ENCODE assay signal across 25 cellular contexts in the genomic region with DNA sequence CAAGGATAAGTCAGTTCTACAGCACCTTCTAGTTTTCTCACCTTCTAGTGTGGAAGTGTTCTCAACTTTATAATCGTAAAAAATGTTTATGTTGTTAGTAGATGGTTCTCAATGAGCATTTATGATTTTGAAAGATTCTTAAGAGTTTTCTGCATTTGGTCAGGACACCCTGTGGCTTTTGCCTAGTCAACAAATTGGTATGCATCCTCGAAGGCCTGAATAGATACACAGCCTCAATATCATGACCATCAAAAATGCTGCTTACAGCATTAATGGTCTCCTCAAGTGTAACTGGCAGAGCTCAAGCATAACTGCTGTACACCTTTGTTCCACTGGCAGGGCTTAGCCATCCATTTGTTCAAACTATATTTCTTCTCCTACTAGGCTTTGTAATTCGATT.
DNase-seq lines count a peak whose midpoint lies in the region; ATAC-seq and TF ChIP-seq lines count a peak whose summit lies in the region.
"Had no signal": no experiment of that assay in that cellular context is flagged by ENCODE, and none has a peak within 500 bp of the region (broad histone marks: within the 10 kb centered on the region; RNA-seq: fewer than 3 reads in every experiment).

No MANE protein-coding gene starts in this region.

- H3K4me3 ChIP-seq in Karpas-422 (ENCODE audit: low read length) (no peak overlapping the region), mammary epithelial cell (replicated peaks in 1 of 3; ENCODE audit: insufficient read depth in 1 of 3, low read depth in 2 of 3, low read length in 3 of 3) (no peak overlapping the region), uterus (no peak overlapping the region)
- H3K4me3 ChIP-seq: BLaER1, lower lobe of right lung had no signal

- 56% methylated on average over 3 of the region's 3 CpGs for WGBS in mammary epithelial cell (ENCODE audit: low coverage, missing lambda C conversion rate)

- H3K4me1 ChIP-seq in Karpas-422 (ENCODE audit: low read length), result peaks cover 12% of the 10 kb centered on the region
- peaks cover 13% of the 10 kb centered on the region for H3K4me1 ChIP-seq in mammary epithelial cell (ENCODE audit: insufficient read depth, low read length)
- no peaks in the 10 kb centered on the region for H3K4me1 ChIP-seq in uterus
- H3K4me1 ChIP-seq: lower lobe of right lung had no signal

- ATAC-seq in HG02798 (IDR thresholded peaks at IDR 0.05; ENCODE audit: poor library complexity, unreplicated experiment) (no peak), HG02759 (IDR thresholded peaks at IDR 0.05; ENCODE audit: unreplicated experiment) (no peak)
- ATAC-seq: lower lobe of right lung, WTC11 had no signal

- H3K36me3 ChIP-seq in Karpas-422 (ENCODE audit: insufficient read depth, low read length), result no peaks in the 10 kb centered on the region
- no peaks in the 10 kb centered on the region for H3K36me3 ChIP-seq in mammary epithelial cell (ENCODE audit: insufficient read depth, low read length)
- no peaks in the 10 kb centered on the region for H3K36me3 ChIP-seq in uterus
- H3K36me3 ChIP-seq: BLaER1, lower lobe of right lung had no signal

- BruUV-seq in mammary epithelial cell (replicated peaks; lab: Mats Ljungman, UMichigan), result no TSS peak

- no peak for TF ChIP-seq POLR2A in uterus (IDR thresholded peaks at IDR 0.05)

- CTCF ChIA-PET in mammary epithelial cell (lab: Charles Lee; ENCODE audit: low non-redundant PET), result no interaction called here

- TF ChIP-seq CTCF in mammary epithelial cell (conservative IDR thresholded peaks at IDR 0.05 in 1 of 2, IDR thresholded peaks at IDR 0.05 in 1 of 2; ENCODE audit: extremely low read depth in 1 of 2, insufficient read depth in 1 of 2, low read depth in 1 of 2, low read length in 2 of 2), result no peak
- TF ChIP-seq CTCF in uterus (IDR thresholded peaks at IDR 0.05), result no peak

- intact Hi-C loops in mammary epithelial cell (cut with micrococcal nuclease) (loop anchor here (2.0 kb wide), 1 partner anchor 96 kb away; no protein-coding TSS in a partner anchor), uterus (cut with DNase I; ENCODE audit: low total_unique reads) (no loop called here)

- H4K20me1 ChIP-seq in Karpas-422 (ENCODE audit: insufficient read depth, low read depth, low read length) (no peaks in the 10 kb centered on the region), mammary epithelial cell (ENCODE audit: insufficient read depth, low read length) (no peaks in the 10 kb centered on the region)
- H4K20me1 ChIP-seq: BLaER1 had no signal

- peak; percentile 16 for DNase-seq in GM04503 (ENCODE audit: low read depth)
- no peak for DNase-seq in Karpas-422
- DNase-seq in mammary epithelial cell, result peak; percentile 49
- peak; percentile 28 for DNase-seq in non-pigmented ciliary epithelial cell (ENCODE audit: low read depth)
- DNase-seq in HuH-7.5 (ENCODE audit: low spot score), result no peak
- DNase-seq in uterus, result no peak
- DNase-seq: activated CD4-positive, alpha-beta T cell treated with anti-CD3 and anti-CD28 coated beads, Interleukin-2, amount 50 U/mL, for 48 hours; amniotic stem cell; Calu3; GDM1; hippocampal formation; KG1; lower lobe of right lung; NCI-H1048; NCI-H2029 treated with DMSO at 0.1 percent for 48 hours; NCI-H446 treated with DMSO at 0.1 percent for 48 hours; NK-92 treated with Interleukin-12 subunit alpha and Interleukin-12 subunit beta, amount 100 ng/mL, for 24 hours; nucleus accumbens; SK-N-SH; stimulated activated CD4-positive, alpha-beta T cell treated with anti-CD3 and anti-CD28 coated beads, Interleukin-12 subunit alpha, Interleukin-12 subunit beta, amount 100 ng/mL, for 4 hours; stimulated activated CD8-positive, alpha-beta memory T cell treated with anti-CD3 and anti-CD28 coated beads, Interleukin-4, amount 100 ng/mL, for 48 hours had no signal

- H3K4me2 ChIP-seq in Karpas-422 (ENCODE audit: low read depth, low read length, poor library complexity, severe bottlenecking) (no peak overlapping the region), mammary epithelial cell (ENCODE audit: insufficient read depth, low read depth, low read length) (peak overlapping the region; percentile 18)
- H3K4me2 ChIP-seq: BLaER1, SK-N-SH had no signal

- H3K27ac ChIP-seq in Karpas-422 (ENCODE audit: low read length) (no peak overlapping the region), mammary epithelial cell (ENCODE audit: insufficient read depth, low read depth, low read length) (peak overlapping the region; percentile 24), uterus (no peak overlapping the region)
- H3K27ac ChIP-seq: BLaER1, lower lobe of right lung had no signal

- H3K79me2 ChIP-seq in Karpas-422 (ENCODE audit: low read length), result no peaks in the 10 kb centered on the region
- no peaks in the 10 kb centered on the region for H3K79me2 ChIP-seq in mammary epithelial cell (ENCODE audit: insufficient read depth, low read length)

- in situ Hi-C loops in mammary epithelial cell (cut with MboI; ENCODE audit: low sequenced_read_pairs in 2 of 2), result loop anchor here (5.0 to 25.0 kb wide), 4 partner anchors 187 to 228 kb away; no protein-coding TSS in a partner anchor

- H2AFZ ChIP-seq in Karpas-422 (ENCODE audit: low read length) (0 out of 2 replicates have a peak overlapping the region, but pooled peaks have one; percentile 16), mammary epithelial cell (ENCODE audit: low read depth, low read length) (peak overlapping the region; percentile 3)

- H3K27me3 ChIP-seq in Karpas-422 (ENCODE audit: low read length) (no peaks in the 10 kb centered on the region), mammary epithelial cell (ENCODE audit: insufficient read depth, low read length) (no peaks in the 10 kb centered on the region), uterus (no peaks in the 10 kb centered on the region)
- H3K27me3 ChIP-seq: BLaER1 had no signal

- dilution Hi-C loops in mammary epithelial cell (cut with HindIII; ENCODE audit: low sequenced_read_pairs), result no loop called here

- H3K9me3 ChIP-seq in Karpas-422 (ENCODE audit: low read length), result no peaks in the 10 kb centered on the region
- no peaks in the 10 kb centered on the region for H3K9me3 ChIP-seq in mammary epithelial cell (replicated peaks; ENCODE audit: insufficient read depth, low read length)
- no peaks in the 10 kb centered on the region for H3K9me3 ChIP-seq in uterus
- H3K9me3 ChIP-seq: BLaER1, lower lobe of right lung, SK-N-SH had no signal

- no peaks in the 10 kb centered on the region for H3K9me2 ChIP-seq in Karpas-422 (replicated peaks; ENCODE audit: insufficient read depth, low read length)
- H3K9me2 ChIP-seq: SK-N-SH had no signal

- H3K9ac ChIP-seq in Karpas-422 (ENCODE audit: low read length), result no peak overlapping the region
- H3K9ac ChIP-seq in mammary epithelial cell (ENCODE audit: insufficient read depth, low read length), result no peak overlapping the region
- H3K9ac ChIP-seq: BLaER1, SK-N-SH had no signal

Comparison
In these comparisons a context has a peak if more than half of its experiments do, and no peak if none do; other contexts are left out.
1. DNase-seq: peak in GM04503 (single experiment), mammary epithelial cell (single experiment) and non-pigmented ciliary epithelial cell (single experiment); none in Karpas-422 (single experiment), HuH-7.5 (single experiment) and uterus (0 of 2).